In the genomic region with DNA sequence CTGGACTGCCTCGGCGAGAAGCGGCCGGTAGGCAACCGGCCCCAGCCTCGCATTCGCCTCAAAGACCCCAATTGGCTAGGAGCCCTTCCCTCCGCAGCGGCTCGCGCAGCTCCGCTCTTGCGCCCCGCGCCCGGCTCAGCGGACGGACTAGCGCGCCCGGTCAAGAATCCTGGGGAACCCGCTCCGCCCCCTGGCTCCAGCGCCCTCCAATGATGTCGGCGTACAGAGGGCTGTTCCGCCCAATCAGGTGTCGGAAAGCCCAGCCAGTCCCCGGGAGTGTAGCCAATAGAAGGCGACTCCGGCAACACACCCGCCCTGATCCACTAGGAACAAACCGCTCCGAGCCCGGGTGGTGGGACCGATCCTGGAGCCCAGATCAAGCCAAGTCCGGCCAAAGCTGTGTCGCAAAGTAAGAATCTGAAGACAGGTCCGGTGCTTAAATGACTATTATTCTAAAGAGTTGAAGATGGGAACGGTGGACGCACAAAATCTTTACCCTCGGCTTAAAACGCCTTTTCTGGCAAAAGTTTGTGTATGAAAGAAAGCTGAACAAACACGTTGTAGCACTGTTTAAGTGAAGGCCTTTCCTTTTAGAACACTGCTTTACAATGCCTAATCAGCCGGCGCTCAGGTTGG, we compare ENCODE assay signal across 8 cellular contexts.
A peak's percentile ranks its signal among the peaks of the same experiment; 100 is the strongest.
DNase-seq lines count a peak whose midpoint lies in the region; ATAC-seq and TF ChIP-seq lines count a peak whose summit lies in the region.

No MANE protein-coding gene starts in this region.

- no peak overlapping the region for H3K9ac ChIP-seq in HUES48 (ENCODE audit: low read depth, low read length)

- H3K27me3 Mint-ChIP-seq in Calu3 (ENCODE audit: unreplicated experiment) (no peaks in the 10 kb centered on the region), T-helper 17 cell (peaks cover 59% of the 10 kb centered on the region)

- H3K27ac ChIP-seq in HUES48 (ENCODE audit: low read depth, low read length): peak overlapping the region; percentile 65

- H3K36me3 Mint-ChIP-seq in Calu3 (ENCODE audit: insufficient read depth, unreplicated experiment): peaks cover 57% of the 10 kb centered on the region
- H3K36me3 Mint-ChIP-seq in T-helper 17 cell (ENCODE audit: low read depth): peaks cover 3% of the 10 kb centered on the region

- peak overlapping the region; percentile 94 for H3K4me3 ChIP-seq in HUES48 (ENCODE audit: low read depth, low read length)

- H3K27ac Mint-ChIP-seq in Calu3 (ENCODE audit: unreplicated experiment) (peak overlapping the region; percentile 85), T-helper 17 cell (no peak overlapping the region)

- TF ChIP-seq CTCF in Calu3 (IDR thresholded peaks at IDR 0.05; ENCODE audit: unreplicated experiment): no peak

- H3K4me1 Mint-ChIP-seq in Calu3 (ENCODE audit: low read depth, unreplicated experiment): peaks cover 14% of the 10 kb centered on the region
- no peaks in the 10 kb centered on the region for H3K4me1 Mint-ChIP-seq in T-helper 17 cell

- intact Hi-C loops in Calu3 (cut with micrococcal nuclease; ENCODE audit: unreplicated experiment): loop anchor here (1.0 to 2.0 kb wide), 3 partner anchors 9 to 89 kb away; no protein-coding TSS in a partner anchor

- CTCF ChIA-PET in Calu3 (lab: Charles Lee): interaction anchor here (0.7 to 1.5 kb wide), 4 partner anchors 16 to 72 kb away, joined by 3 to 7 read pairs (median 4); no protein-coding TSS in a partner anchor

- H3K27me3 ChIP-seq in HUES48 (ENCODE audit: control insufficient read depth, insufficient read depth, low read length): peaks cover 22% of the 10 kb centered on the region

- no TSS peak for BruUV-seq in Calu3 (replicated peaks; lab: Mats Ljungman, UMichigan)

- H3K36me3 ChIP-seq in HUES48 (ENCODE audit: control insufficient read depth, insufficient read depth, low read length): no peaks in the 10 kb centered on the region

- peak; percentile 98 for DNase-seq in Calu3
- no peak for DNase-seq in T-helper 17 cell
- peak; percentile 88 for DNase-seq in epidermal melanocyte (ENCODE audit: insufficient read length, low spot score)
- DNase-seq in medulla oblongata (ENCODE audit: extremely low spot score): peak; percentile 98
- DNase-seq in stromal cell of bone marrow (ENCODE audit: low read depth): peak; percentile 96
- DNase-seq in NOMO-1 treated with DMSO at 0.1 percent for 48 hours (lab: John Stamatoyannopoulos, UW; ENCODE audit: unreplicated experiment): no peak

- H3K4me3 Mint-ChIP-seq in Calu3 (ENCODE audit: low read depth, unreplicated experiment) (peak overlapping the region; percentile 81), T-helper 17 cell (peak overlapping the region; percentile 43)

- H3K9me3 ChIP-seq in HUES48 (ENCODE audit: control insufficient read depth, insufficient read depth, low read length): no peaks in the 10 kb centered on the region
- H3K9me3 ChIP-seq in T-helper 17 cell (ENCODE audit: control insufficient read depth, low read length, poor library complexity, severe bottlenecking): no peaks in the 10 kb centered on the region

- H3K4me1 ChIP-seq in HUES48 (ENCODE audit: control insufficient read depth, insufficient read depth, low read length): peaks cover 18% of the 10 kb centered on the region

- peak; percentile 100 for ATAC-seq in GM19463 (IDR thresholded peaks at IDR 0.05; ENCODE audit: unreplicated experiment)
- ATAC-seq in T-helper 17 cell: peak; percentile 61

- no peaks in the 10 kb centered on the region for H3K9me3 Mint-ChIP-seq in Calu3 (ENCODE audit: low read depth, unreplicated experiment)

Comparison
In these comparisons a context has a peak if more than half of its experiments do, and no peak if none do; other contexts are left out.
1. DNase-seq: peak in Calu3 (single experiment), epidermal melanocyte (single experiment), medulla oblongata (single experiment) and stromal cell of bone marrow (single experiment); none in T-helper 17 cell (0 of 3) and NOMO-1 treated with DMSO at 0.1 percent for 48 hours (single experiment).